ENCODE assay signal across 26 cellular contexts in genomic region chr15:71888797-71889196, GRCh38.
DNase-seq lines count a peak whose midpoint lies in the region; ATAC-seq, FAIRE-seq and TF ChIP-seq lines count a peak whose summit lies in the region.
"Had no signal": no experiment of that assay in that cellular context is flagged by ENCODE, and none has a peak within 500 bp of the region (broad histone marks: within the 10 kb centered on the region; RNA-seq: fewer than 3 reads in every experiment).

No MANE protein-coding gene starts in this region.

- peaks cover 0 to 78% (median 19%) of the 10 kb centered on the region in 9 donors for H3K36me3 ChIP-seq in heart right ventricle

- no peak overlapping the region for H3K27ac ChIP-seq in heart right ventricle
- H3K27ac ChIP-seq: body of pancreas, right lobe of liver, RWPE1, upper lobe of left lung had no signal

- H3K4me3 ChIP-seq in GM12865 (ENCODE audit: low read depth, low read length) = no peak overlapping the region
- no peak overlapping the region for H3K4me3 ChIP-seq in heart right ventricle
- H3K4me3 ChIP-seq: body of pancreas, mucosa of descending colon, right lobe of liver, upper lobe of left lung had no signal

- peak; percentile 43 for DNase-seq in GM12865 (ENCODE audit: low read depth)
- DNase-seq in RPMI8226 = peak; percentile 83
- no peak for DNase-seq in iPS-NIHi7 (ENCODE audit: extremely low spot score)
- DNase-seq in HTR-8/SVneo (ENCODE audit: insufficient read length, low spot score) = no peak
- DNase-seq in heart right ventricle = no peak
- DNase-seq: activated CD4-positive, alpha-beta memory T cell treated with anti-CD3 and anti-CD28 coated beads for 36 hours; activated effector memory CD4-positive, alpha-beta T cell treated with anti-CD3 and anti-CD28 coated beads, Interleukin-2, amount 50 U/mL, for 16 hours; body of pancreas; effector memory CD4-positive, alpha-beta T cell; foreskin melanocyte; GF-D8; hippocampal formation; KG1; mucosa of descending colon; NCI-H2081; NCI-H510A; right lobe of liver; stimulated activated CD8-positive, alpha-beta memory T cell treated with anti-CD3 and anti-CD28 coated beads, Interleukin-4, amount 100 ng/mL, for 48 hours; T-helper 9 cell; upper lobe of left lung had no signal

- intact Hi-C loops in heart right ventricle (cut with DNase I) = no loop called here

- H3K9me3 ChIP-seq in heart right ventricle = no peaks in the 10 kb centered on the region
- H3K9me3 ChIP-seq: body of pancreas, mucosa of descending colon, right lobe of liver, upper lobe of left lung had no signal

- FAIRE-seq in HTR-8/SVneo (lab: Jason Lieb, UNC) = no peak
- FAIRE-seq: A204.1 had no signal

- no peaks in the 10 kb centered on the region for H3K27me3 ChIP-seq in heart right ventricle
- H3K27me3 ChIP-seq: body of pancreas, right lobe of liver, upper lobe of left lung had no signal

- ATAC-seq in GM19468 (IDR thresholded peaks at IDR 0.05; ENCODE audit: extremely low read depth, unreplicated experiment) = peak; percentile 25
- ATAC-seq in HG02798 (IDR thresholded peaks at IDR 0.05; ENCODE audit: poor library complexity, unreplicated experiment) = peak; percentile 34
- ATAC-seq in HG02970 (IDR thresholded peaks at IDR 0.05; ENCODE audit: low FRiP score, unreplicated experiment) = no peak
- no peak for ATAC-seq in heart right ventricle
- ATAC-seq: body of pancreas, mucosa of descending colon, right lobe of liver, WTC11 had no signal

- H3K4me1 ChIP-seq in heart right ventricle = peaks cover 0 to 15% (median 0%) of the 10 kb centered on the region in 9 donors
- H3K4me1 ChIP-seq: body of pancreas, right lobe of liver, upper lobe of left lung had no signal

- 97 to 98% methylated on average over 1 of the region's 1 CpG for WGBS in heart right ventricle, 2 donors

- TF ChIP-seq CTCF in GM12865 (IDR thresholded peaks at IDR 0.05; ENCODE audit: insufficient read depth, low read depth, low read length, missing control alignments) (no peak), heart right ventricle (IDR thresholded peaks at IDR 0.05) (no peak)

Comparison
In these comparisons a context has a peak if more than half of its experiments do, and no peak if none do; other contexts are left out.
1. DNase-seq: peak in GM12865 (single experiment) and RPMI8226 (single experiment); none in iPS-NIHi7 (single experiment), HTR-8/SVneo (single experiment) and heart right ventricle (0 of 2).
2. ATAC-seq: peak in GM19468 (single experiment) and HG02798 (single experiment); none in HG02970 (single experiment) and heart right ventricle (0 of 8).